1 cellular context compared by ENCODE assay signal in the genomic region with DNA sequence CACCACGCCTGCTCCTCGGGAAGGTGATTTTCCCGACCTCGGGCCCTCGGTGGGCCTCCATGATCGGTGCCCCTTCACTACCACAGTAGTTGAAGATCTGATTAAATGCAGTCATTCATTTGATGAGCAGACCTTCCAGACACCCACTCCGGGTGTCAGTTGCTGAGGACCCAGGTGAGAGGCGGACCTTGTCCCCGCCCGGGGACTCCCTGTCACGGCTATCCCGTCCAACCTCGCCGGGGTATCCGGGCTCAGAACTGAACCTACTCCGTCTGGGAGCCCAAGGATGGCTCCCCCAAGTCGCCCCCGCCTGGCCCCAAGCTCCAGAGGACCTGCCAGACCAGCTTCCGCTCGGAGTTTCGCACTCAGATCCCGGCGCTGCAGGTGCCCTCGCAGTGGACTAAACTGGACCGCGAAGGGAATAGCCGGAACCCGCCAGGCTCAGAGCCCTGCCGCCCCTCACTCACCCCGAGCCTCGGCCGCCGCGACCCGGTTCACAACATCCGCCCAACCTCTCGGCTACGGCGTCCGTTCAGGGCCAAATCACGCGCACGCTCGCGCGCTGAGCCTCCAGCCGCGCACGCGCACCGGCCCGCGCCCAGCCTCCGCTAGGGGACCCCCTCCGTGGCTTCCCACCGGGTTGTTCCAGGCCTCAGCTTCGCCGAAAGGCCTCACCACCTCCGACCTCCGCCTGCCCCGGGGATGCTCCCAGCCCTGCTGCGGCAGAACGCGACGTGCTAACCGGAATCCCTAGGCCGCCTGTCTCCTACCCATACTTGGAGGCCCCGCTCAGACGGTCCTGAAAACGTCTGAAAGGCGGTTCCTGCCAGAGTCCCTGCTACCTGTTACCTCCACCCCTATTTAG.
A peak's percentile ranks its signal among the peaks of the same experiment; 100 is the strongest.
TF ChIP-seq lines count a peak whose summit lies in the region.

No MANE protein-coding gene starts in this region.

TF ChIP-seq in HEK293, 187 proteins besides CTCF, POLR2A, EP300 and RAD21 (continued from another document and continues in another):
- TF ChIP-seq PRDM10 (tag by site-specific recombination; IDR thresholded peaks at IDR 0.05) (peak; percentile 59), ZNF335 (tag by site-specific recombination; conservative IDR thresholded peaks at IDR 0.05) (peak; percentile 96), SALL2 (tag by site-specific recombination; IDR thresholded peaks at IDR 0.05; ENCODE audit: borderline replicate concordance) (no peak), ZNF10 (tag by site-specific recombination; IDR thresholded peaks at IDR 0.05) (no peak), ZNF341 (tag by site-specific recombination; IDR thresholded peaks at IDR 0.05; ENCODE audit: low read depth) (peak; percentile 30), ZNF423 (tag by site-specific recombination; IDR thresholded peaks at IDR 0.05) (no peak; the same call in 1 of the 2 replicates), MYNN (tag by site-specific recombination; IDR thresholded peaks at IDR 0.05; ENCODE audit: borderline replicate concordance) (no peak), ZEB2 (tag by site-specific recombination; IDR thresholded peaks at IDR 0.05) (peak; percentile 86), ZNF600 (tag by site-specific recombination; IDR thresholded peaks at IDR 0.05) (peak; percentile 86), ZBTB17 (tag by site-specific recombination; IDR thresholded peaks at IDR 0.05) (peak; percentile 48; the same call in 1 of the 2 replicates), ZNF394 (tag by site-specific recombination; IDR thresholded peaks at IDR 0.05; ENCODE audit: borderline replicate concordance) (peak; percentile 43; the same call in 1 of the 2 replicates), ZSCAN5A (tag by site-specific recombination; IDR thresholded peaks at IDR 0.05) (no peak; the same call in 1 of the 2 replicates), ZNF704 (tag by site-specific recombination; IDR thresholded peaks at IDR 0.05) (no peak), ZBTB48 (tag by site-specific recombination; IDR thresholded peaks at IDR 0.05) (peak; percentile 75), ZFHX2 (tag by site-specific recombination; conservative IDR thresholded peaks at IDR 0.05) (no peak), ZNF561 (tag by site-specific recombination; IDR thresholded peaks at IDR 0.05; ENCODE audit: borderline replicate concordance) (peak; percentile 56; the same call in 1 of the 2 replicates), ZBTB7A (tag by site-specific recombination; IDR thresholded peaks at IDR 0.05; ENCODE audit: low read depth) (no peak), ZNF76 (tag by site-specific recombination; IDR thresholded peaks at IDR 0.05; ENCODE audit: borderline replicate concordance, low read depth) (peak; percentile 61; the same call in 1 of the 2 replicates), ZNF792 (tag by site-specific recombination; IDR thresholded peaks at IDR 0.05) (no peak), ZNF544 (tag by site-specific recombination; IDR thresholded peaks at IDR 0.05) (no peak), ZFP69B (tag by site-specific recombination; IDR thresholded peaks at IDR 0.05) (peak; percentile 45; the same call in 1 of the 2 replicates), ZNF747 (tag by site-specific recombination; IDR thresholded peaks at IDR 0.05) (no peak), ZNF16 (tag by site-specific recombination; IDR thresholded peaks at IDR 0.05; ENCODE audit: low read depth) (no peak), ZNF639 (tag by site-specific recombination; IDR thresholded peaks at IDR 0.05) (0 out of 2 replicates have a peak, but pooled peaks have one; percentile 34), ZSCAN30 (tag by site-specific recombination; IDR thresholded peaks at IDR 0.05) (peak; percentile 49; the same call in 1 of the 2 replicates), ZNF155 (tag by site-specific recombination; IDR thresholded peaks at IDR 0.05) (no peak), KLF16 (tag by site-specific recombination; IDR thresholded peaks at IDR 0.05) (peak; percentile 60; the same call in 1 of the 2 replicates), ZNF391 (tag by site-specific recombination; IDR thresholded peaks at IDR 0.05; ENCODE audit: borderline replicate concordance, low read depth) (0 out of 2 replicates have a peak, but pooled peaks have one; percentile 38), KLF8 (tag by site-specific recombination; IDR thresholded peaks at IDR 0.05) (peak; percentile 62; the same call in 1 of the 2 replicates), PBX3 (CRISPR knock-in tag; IDR thresholded peaks at IDR 0.05) (peak; percentile 56), REPIN1 (tag by site-specific recombination; IDR thresholded peaks at IDR 0.05; ENCODE audit: low read depth) (peak; percentile 45; the same call in 1 of the 2 replicates), KLF17 (tag by site-specific recombination; IDR thresholded peaks at IDR 0.05) (peak; percentile 71), ZNF449 (tag by site-specific recombination; IDR thresholded peaks at IDR 0.05) (peak; percentile 95), ZNF660 (tag by site-specific recombination; IDR thresholded peaks at IDR 0.05) (peak; percentile 60), PATZ1 (tag by site-specific recombination; IDR thresholded peaks at IDR 0.05) (peak; percentile 80), KLF7 (tag by site-specific recombination; IDR thresholded peaks at IDR 0.05; ENCODE audit: borderline replicate concordance) (no peak; the same call in 1 of the 2 replicates)
- TF ChIP-seq, protein P1, sequence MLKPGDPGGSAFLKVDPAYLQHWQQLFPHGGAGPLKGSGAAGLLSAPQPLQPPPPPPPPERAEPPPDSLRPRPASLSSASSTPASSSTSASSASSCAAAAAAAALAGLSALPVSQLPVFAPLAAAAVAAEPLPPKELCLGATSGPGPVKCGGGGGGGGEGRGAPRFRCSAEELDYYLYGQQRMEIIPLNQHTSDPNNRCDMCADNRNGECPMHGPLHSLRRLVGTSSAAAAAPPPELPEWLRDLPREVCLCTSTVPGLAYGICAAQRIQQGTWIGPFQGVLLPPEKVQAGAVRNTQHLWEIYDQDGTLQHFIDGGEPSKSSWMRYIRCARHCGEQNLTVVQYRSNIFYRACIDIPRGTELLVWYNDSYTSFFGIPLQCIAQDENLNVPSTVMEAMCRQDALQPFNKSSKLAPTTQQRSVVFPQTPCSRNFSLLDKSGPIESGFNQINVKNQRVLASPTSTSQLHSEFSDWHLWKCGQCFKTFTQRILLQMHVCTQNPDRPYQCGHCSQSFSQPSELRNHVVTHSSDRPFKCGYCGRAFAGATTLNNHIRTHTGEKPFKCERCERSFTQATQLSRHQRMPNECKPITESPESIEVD (tag by site-specific recombination; IDR thresholded peaks at IDR 0.05): no peak
